Comparison of ENCODE assay signal across 8 cellular contexts in genomic region chr18:45775241-45775676, GRCh38. TPM values are rescaled to one million over a fixed set of nuclear protein-coding genes. Genes with fewer than 3 reads are reported as not detected.
A peak's percentile ranks its signal among the peaks of the same experiment; 100 is the strongest.
DNase-seq lines count a peak whose midpoint lies in the region; ATAC-seq, FAIRE-seq and TF ChIP-seq lines count a peak whose summit lies in the region.

No MANE protein-coding gene starts in this region.

- peaks cover 6% of the 10 kb centered on the region for H3K4me1 ChIP-seq in upper lobe of right lung

- H3K9me3 Mint-ChIP-seq in activated naive CD4-positive, alpha-beta T cell treated with anti-CD3 and anti-CD28 coated beads, Interleukin-2, amount 50 U/mL, for 24 hours, result no peaks in the 10 kb centered on the region

- no peaks in the 10 kb centered on the region for H3K9me3 ChIP-seq in upper lobe of right lung

- intact Hi-C loops in Right ventricle myocardium superior (cut with DNase I) (no loop called here), posterior vena cava (cut with DNase I) (no loop called here), upper lobe of right lung (cut with DNase I) (no loop called here)

- no peak overlapping the region for H3K27ac Mint-ChIP-seq in activated naive CD4-positive, alpha-beta T cell treated with anti-CD3 and anti-CD28 coated beads, Interleukin-2, amount 50 U/mL, for 24 hours

- DNase-seq in DMS53 treated with DMSO at 0.1 percent for 48 hours (lab: John Stamatoyannopoulos, UW; ENCODE audit: unreplicated experiment) (peak; percentile 83), OCI-M1 (lab: John Stamatoyannopoulos, UW) (peak; percentile 91), Right ventricle myocardium superior (peak; percentile 79), posterior vena cava (ENCODE audit: low spot score) (peak; percentile 94), upper lobe of right lung (peak; percentile 89), urothelium cell line (ENCODE audit: low spot score) (no peak)

- peak overlapping the region; percentile 86 for H3K4me3 Mint-ChIP-seq in activated naive CD4-positive, alpha-beta T cell treated with anti-CD3 and anti-CD28 coated beads, Interleukin-2, amount 50 U/mL, for 24 hours

- H3K36me3 ChIP-seq in upper lobe of right lung, result no peaks in the 10 kb centered on the region

- peak overlapping the region; percentile 86 for H3K27ac ChIP-seq in upper lobe of right lung

- H3K4me1 Mint-ChIP-seq in activated naive CD4-positive, alpha-beta T cell treated with anti-CD3 and anti-CD28 coated beads, Interleukin-2, amount 50 U/mL, for 24 hours, result peaks cover 17% of the 10 kb centered on the region

- no peaks in the 10 kb centered on the region for H3K27me3 ChIP-seq in upper lobe of right lung

- no peaks in the 10 kb centered on the region for H3K36me3 Mint-ChIP-seq in activated naive CD4-positive, alpha-beta T cell treated with anti-CD3 and anti-CD28 coated beads, Interleukin-2, amount 50 U/mL, for 24 hours

- ATAC-seq in GM21825 (IDR thresholded peaks at IDR 0.05; ENCODE audit: unreplicated experiment) (peak; percentile 44), Right ventricle myocardium superior (ENCODE audit: poor library complexity) (peak; percentile 95), upper lobe of right lung (peak; percentile 99)

- FAIRE-seq in urothelium cell line (lab: Jason Lieb, UNC), result no peak

- H3K27me3 Mint-ChIP-seq in activated naive CD4-positive, alpha-beta T cell treated with anti-CD3 and anti-CD28 coated beads, Interleukin-2, amount 50 U/mL, for 24 hours, result peaks cover 11% of the 10 kb centered on the region

- TF ChIP-seq CTCF in upper lobe of right lung (IDR thresholded peaks at IDR 0.05), result no peak

- H3K4me3 ChIP-seq in upper lobe of right lung, result peak overlapping the region; percentile 82

RNA-seq across cellular contexts. Expression of gene SIGLEC15, which starts 50.2 kb away (rescaled TPM):
- total RNA-seq in Right ventricle myocardium superior, result not detected
- under 1 TPM; 0.46 to 0.90 TPM for total RNA-seq in posterior vena cava
- 0.32 TPM for total RNA-seq in upper lobe of right lung

RNA-seq across cellular contexts. Expression of gene SLC14A1, which starts 51.3 kb away (rescaled TPM):
- 32.8 TPM for total RNA-seq in Right ventricle myocardium superior
- 1 to 10 TPM; 1.4 to 2.2 TPM for total RNA-seq in posterior vena cava
- 6.0 TPM for total RNA-seq in upper lobe of right lung

Comparison
In these comparisons a context has a peak if more than half of its experiments do, and no peak if none do; other contexts are left out.
1. ATAC-seq: peak in every context shown above with its lines; median percentile 99 in upper lobe of right lung; 95 in Right ventricle myocardium superior; 44 in GM21825.